In genomic region chr3:49900491-49901153, GRCh38 we compare ENCODE assay signal across 10 cellular contexts. TPM values are rescaled to one million over a fixed set of nuclear protein-coding genes. Genes with fewer than 3 reads are reported as not detected.
DNase-seq lines count a peak whose midpoint lies in the region; ATAC-seq, FAIRE-seq and TF ChIP-seq lines count a peak whose summit lies in the region.
"Had no signal": no experiment of that assay in that cellular context is flagged by ENCODE, and none has a peak within 500 bp of the region (broad histone marks: within the 10 kb centered on the region; RNA-seq: fewer than 3 reads in every experiment).

No MANE protein-coding gene starts in this region.

- ATAC-seq in activated CD8-positive, alpha-beta memory T cell treated with anti-CD3 and anti-CD28 coated beads, Interleukin-2, amount 10 ng/mL, durations not matched to agents 7 days and 5 days = no peak

- H3K36me3 ChIP-seq in Caco-2 (ENCODE audit: control insufficient read depth, insufficient read depth, low read length) (no peaks in the 10 kb centered on the region; the same call in 1 of the 2 replicates), H1 (ENCODE audit: control insufficient read depth in 2 of 4, insufficient read depth in 4 of 4, low read length in 3 of 4) (no peaks in the 10 kb centered on the region), neuronal stem cell (replicated peaks in 1 of 2; ENCODE audit: control insufficient read depth in 2 of 2, insufficient read depth in 2 of 2, low read length in 2 of 2) (no peaks in the 10 kb centered on the region)
- H3K36me3 ChIP-seq: uterus had no signal

- FAIRE-seq in H1 (lab: Jason Lieb, UNC) = no peak

- no peak overlapping the region for H3K27ac Mint-ChIP-seq in Caco-2 (ENCODE audit: unreplicated experiment)
- no peak overlapping the region for H3K27ac Mint-ChIP-seq in activated CD8-positive, alpha-beta memory T cell treated with anti-CD3 and anti-CD28 coated beads, Interleukin-2, amount 10 ng/mL, durations not matched to agents 7 days and 5 days

- no peak for TF ChIP-seq EP300 in H1 (IDR thresholded peaks at IDR 0.05; ENCODE audit: borderline replicate concordance in 1 of 2, low read depth in 2 of 2, low read length in 2 of 2)

- H3K4me2 ChIP-seq in H1 (ENCODE audit: insufficient read depth in 1 of 2, low read depth in 2 of 2, low read length in 2 of 2) (no peak overlapping the region), neuronal stem cell (ENCODE audit: insufficient read depth, low read length, poor library complexity, severe bottlenecking) (no peak overlapping the region)

- peaks cover 5% of the 10 kb centered on the region for H3K36me3 Mint-ChIP-seq in Caco-2 (ENCODE audit: insufficient read depth, unreplicated experiment)
- peaks cover 2% of the 10 kb centered on the region for H3K36me3 Mint-ChIP-seq in activated CD8-positive, alpha-beta memory T cell treated with anti-CD3 and anti-CD28 coated beads, Interleukin-2, amount 10 ng/mL, durations not matched to agents 7 days and 5 days

- no peak overlapping the region for H3K9ac ChIP-seq in H1 (replicated peaks in 1 of 4; ENCODE audit: extremely low read depth in 1 of 4, low read depth in 3 of 4, low read length in 3 of 4)
- H3K9ac ChIP-seq in neuronal stem cell (ENCODE audit: low read depth, low read length, poor library complexity) = no peak overlapping the region

- H3K18ac ChIP-seq in H1 (ENCODE audit: extremely low read depth, low read length) (no peak overlapping the region), neuronal stem cell (ENCODE audit: low read length) (no peak overlapping the region)

- H2BK5ac ChIP-seq in H1 (ENCODE audit: low read depth, low read length) (no peak overlapping the region), neuronal stem cell (ENCODE audit: low read length) (peak overlapping the region; percentile 63)

- 85% methylated on average over 8 of the region's 8 CpGs; no CpG with 5 or more reads in 1 of the 2 experiments for WGBS in H1 (ENCODE audit: extremely low coverage in 1 of 2, insufficient coverage in 1 of 2, insufficient read length in 1 of 2, insufficient replicate concordance in 2 of 2, low coverage in 1 of 2, low lambda C conversion rate in 2 of 2, missing lambda C conversion rate in 1 of 2), 2 experiments
- no CpG with 5 or more reads among the region's 8 CpGs for WGBS in neuronal stem cell (ENCODE audit: extremely low coverage in 2 of 2, insufficient read length in 2 of 2, insufficient replicate concordance in 1 of 2), 2 donors

- H3K4me3 ChIP-seq in Caco-2 (ENCODE audit: low read depth, low read length) (no peak overlapping the region), H1 (ENCODE audit: extremely low read depth in 1 of 4, insufficient read depth in 2 of 4, low read depth in 3 of 4, low read length in 4 of 4) (no peak overlapping the region), neuronal stem cell (ENCODE audit: low read length in 2 of 2) (no peak overlapping the region)
- H3K4me3 ChIP-seq: uterus had no signal

- H3K23ac ChIP-seq in H1 (ENCODE audit: insufficient read length) (no peak overlapping the region), neuronal stem cell (ENCODE audit: low read depth, low read length, poor library complexity) (no peak overlapping the region)

- H4K91ac ChIP-seq in H1 (replicated peaks; ENCODE audit: insufficient read length, low read length) = no peak overlapping the region
- no peak overlapping the region for H4K91ac ChIP-seq in neuronal stem cell (ENCODE audit: low read depth, low read length, poor library complexity)

- H2BK120ac ChIP-seq in H1 (replicated peaks; ENCODE audit: low read depth, low read length) (no peak overlapping the region), neuronal stem cell (ENCODE audit: low read depth, low read length) (no peak overlapping the region)

- CTCF ChIA-PET in Caco-2 (lab: Charles Lee) (interaction anchor here (0.6 to 1.3 kb wide), 3 partner anchors 56 to 67 kb away, joined by 3 to 6 read pairs (median 3); no protein-coding TSS in a partner anchor), H1 (lab: Charles Lee; ENCODE audit: partially characterized antibody) (interaction anchor here (0.6 to 16.1 kb wide), 27 partner anchors 9 to 713 kb away, joined by 3 to 306 read pairs (median 6); partner anchors contain the start of genes CAMKV, CDHR4 and INKA1)
- CTCF ChIA-PET in activated CD8-positive, alpha-beta memory T cell treated with anti-CD3 and anti-CD28 coated beads, Interleukin-2, amount 10 ng/mL, durations not matched to agents 7 days and 5 days (lab: Charles Lee) = interaction anchor here (1.0 to 3.0 kb wide), 5 partner anchors 23 to 176 kb away, joined by 3 to 13 read pairs (median 5); partner anchors contain the start of gene INKA1

- no peak overlapping the region for H3K4me3 Mint-ChIP-seq in Caco-2 (ENCODE audit: unreplicated experiment)
- no peak overlapping the region for H3K4me3 Mint-ChIP-seq in activated CD8-positive, alpha-beta memory T cell treated with anti-CD3 and anti-CD28 coated beads, Interleukin-2, amount 10 ng/mL, durations not matched to agents 7 days and 5 days

- TF ChIP-seq RAD21 in H1 (IDR thresholded peaks at IDR 0.05 in 1 of 2, conservative IDR thresholded peaks at IDR 0.05 in 1 of 2; ENCODE audit: low read depth in 2 of 2, low read length in 2 of 2) = no peak

- H2BK15ac ChIP-seq in H1 (ENCODE audit: low read length) = no peak overlapping the region
- H2BK15ac ChIP-seq in neuronal stem cell (ENCODE audit: low read length) = peak overlapping the region; percentile 27

- intact Hi-C loops in Caco-2 (cut with micrococcal nuclease; ENCODE audit: unreplicated experiment) = loop anchor here (5.0 kb wide), 1 partner anchor 43 kb away; the partner anchor contains the start of gene TRAIP

- H3K27me3 ChIP-seq in Caco-2 (replicated peaks; ENCODE audit: control insufficient read depth, insufficient read depth, low read length) = no peaks in the 10 kb centered on the region
- peaks cover 0 to 3% (median 1%) of the 10 kb centered on the region in 4 experiments; a peak in 3 of 7 replicates for H3K27me3 ChIP-seq in H1 (replicated peaks in 1 of 4; ENCODE audit: control insufficient read depth in 3 of 4, extremely low read depth in 1 of 4, insufficient read depth in 3 of 4, low read length in 3 of 4)
- peaks cover 0 to 2% (median 0%) of the 10 kb centered on the region in 3 experiments for H3K27me3 ChIP-seq in neuronal stem cell (ENCODE audit: control insufficient read depth in 3 of 3, insufficient read depth in 3 of 3, low read depth in 1 of 3, low read length in 3 of 3)
- H3K27me3 ChIP-seq: uterus had no signal

- TF ChIP-seq CTCF in Caco-2 (IDR thresholded peaks at IDR 0.05; ENCODE audit: insufficient read depth in 1 of 2, low read depth in 1 of 2, low read length in 1 of 2, severe bottlenecking in 1 of 2, unreplicated experiment in 1 of 2) = no peak
- no peak for TF ChIP-seq CTCF in H1 (IDR thresholded peaks at IDR 0.05; ENCODE audit: control extremely low read depth in 1 of 3, insufficient read depth in 1 of 3, low read depth in 1 of 3, low read length in 3 of 3)

- no TSS peak for BruUV-seq in Caco-2 (replicated peaks; lab: Mats Ljungman, UMichigan)

- H3K9me3 Mint-ChIP-seq in Caco-2 (ENCODE audit: unreplicated experiment) = no peaks in the 10 kb centered on the region
- H3K9me3 Mint-ChIP-seq in activated CD8-positive, alpha-beta memory T cell treated with anti-CD3 and anti-CD28 coated beads, Interleukin-2, amount 10 ng/mL, durations not matched to agents 7 days and 5 days (ENCODE audit: low read depth) = no peaks in the 10 kb centered on the region

- H4K8ac ChIP-seq in H1 (ENCODE audit: extremely low read depth, insufficient read depth, low read length) (no peak overlapping the region), neuronal stem cell (ENCODE audit: low read depth, low read length) (no peak overlapping the region)

- H4K5ac ChIP-seq in H1 (ENCODE audit: insufficient read length, low read depth, low read length) = no peak overlapping the region

- H3K14ac ChIP-seq in H1 (ENCODE audit: insufficient read length) (no peak overlapping the region), neuronal stem cell (ENCODE audit: low read length) (no peak overlapping the region)

- peaks cover 1% of the 10 kb centered on the region for H3K4me1 Mint-ChIP-seq in Caco-2 (ENCODE audit: low read depth, unreplicated experiment)
- H3K4me1 Mint-ChIP-seq in activated CD8-positive, alpha-beta memory T cell treated with anti-CD3 and anti-CD28 coated beads, Interleukin-2, amount 10 ng/mL, durations not matched to agents 7 days and 5 days = peaks cover 21% of the 10 kb centered on the region

- DNase-seq in Caco-2 = peak; percentile 23 to 76
- peak; percentile 38 for DNase-seq in NCI-H2196 treated with DMSO at 0.1 percent for 48 hours (lab: John Stamatoyannopoulos, UW; ENCODE audit: unreplicated experiment)
- no peak for DNase-seq in H1 (ENCODE audit: low read depth in 1 of 2, low spot score in 2 of 2)
- DNase-seq in neuronal stem cell (ENCODE audit: low spot score) = no peak
- no peak for DNase-seq in CD1c-positive myeloid dendritic cell (ENCODE audit: extremely low spot score)
- no peak for DNase-seq in activated CD8-positive, alpha-beta memory T cell treated with anti-CD3 and anti-CD28 coated beads for 24 hours
- DNase-seq in activated T-cell treated with anti-CD3 and anti-CD28 coated beads, Interleukin-2, amount 50 U/mL, for 48 hours = no peak
- no peak for DNase-seq in activated CD8-positive, alpha-beta memory T cell treated with anti-CD3 and anti-CD28 coated beads, Interleukin-2, amount 10 ng/mL, durations not matched to agents 7 days and 5 days
- DNase-seq: uterus had no signal

- H3K9me3 ChIP-seq in Caco-2 (no peaks in the 10 kb centered on the region), H1 (ENCODE audit: insufficient read depth in 2 of 2, low read depth in 1 of 2, low read length in 1 of 2) (no peaks in the 10 kb centered on the region), neuronal stem cell (replicated peaks in 1 of 2; ENCODE audit: control insufficient read depth in 2 of 2, insufficient read depth in 1 of 2, low read depth in 1 of 2, low read length in 2 of 2) (no peaks in the 10 kb centered on the region)
- H3K9me3 ChIP-seq: uterus had no signal

- no peaks in the 10 kb centered on the region for H3K79me2 ChIP-seq in H1 (ENCODE audit: control insufficient read depth in 1 of 2, insufficient read depth in 2 of 2, low read length in 2 of 2)

- H2BK20ac ChIP-seq in H1 (ENCODE audit: low read length) = no peak overlapping the region

- peaks cover 35% of the 10 kb centered on the region for H3K4me1 ChIP-seq in Caco-2
- H3K4me1 ChIP-seq in H1 (replicated peaks in 1 of 4; ENCODE audit: control insufficient read depth in 3 of 4, insufficient read depth in 4 of 4, low read length in 3 of 4) = peaks cover 0 to 11% (median 9%) of the 10 kb centered on the region in 4 experiments; a peak in 6 of 7 replicates
- peaks cover 0 to 3% of the 10 kb centered on the region in 2 donors for H3K4me1 ChIP-seq in neuronal stem cell (ENCODE audit: control insufficient read depth in 2 of 2, insufficient read depth in 1 of 2, low read depth in 1 of 2, low read length in 2 of 2)
- H3K4me1 ChIP-seq: uterus had no signal

- TF ChIP-seq POLR2A in H1 (IDR thresholded peaks at IDR 0.05; ENCODE audit: control extremely low read depth in 1 of 2, low read depth in 2 of 2, low read length in 2 of 2) = no peak

- H2AFZ ChIP-seq in H1 (ENCODE audit: low read length) (no peak overlapping the region), neuronal stem cell (ENCODE audit: low read length) (peak overlapping the region; percentile 67)

- H3K79me1 ChIP-seq in H1 (ENCODE audit: low read depth, low read length) (no peaks in the 10 kb centered on the region), neuronal stem cell (ENCODE audit: low read depth, low read length) (no peaks in the 10 kb centered on the region)

- no peak overlapping the region for H3K4ac ChIP-seq in H1 (replicated peaks; ENCODE audit: insufficient read length, low read depth, low read length)
- no peak overlapping the region for H3K4ac ChIP-seq in neuronal stem cell (ENCODE audit: low read length)

- no peaks in the 10 kb centered on the region for H3K27me3 Mint-ChIP-seq in Caco-2 (ENCODE audit: insufficient read depth, unreplicated experiment)
- H3K27me3 Mint-ChIP-seq in activated CD8-positive, alpha-beta memory T cell treated with anti-CD3 and anti-CD28 coated beads, Interleukin-2, amount 10 ng/mL, durations not matched to agents 7 days and 5 days = no peaks in the 10 kb centered on the region

- H2BK12ac ChIP-seq in H1 (ENCODE audit: low read depth, low read length) (0 out of 2 replicates have a peak overlapping the region, but pooled peaks have one; percentile 68), neuronal stem cell (ENCODE audit: low read length) (peak overlapping the region; percentile 46)

- H3K23me2 ChIP-seq in H1 (ENCODE audit: low read depth, low read length) = no peaks in the 10 kb centered on the region; the same call in 1 of the 2 replicates

- no peak overlapping the region for H2AK5ac ChIP-seq in H1 (ENCODE audit: low read depth, low read length)
- H2AK5ac ChIP-seq in neuronal stem cell (ENCODE audit: low read depth, low read length) = peak overlapping the region; percentile 65

- H3K56ac ChIP-seq in H1 (replicated peaks; ENCODE audit: insufficient read length, low read depth, low read length) = no peak overlapping the region

- H3K27ac ChIP-seq in H1 (ENCODE audit: low read depth, low read length) (no peak overlapping the region), neuronal stem cell (replicated peaks; ENCODE audit: low read length) (no peak overlapping the region)
- H3K27ac ChIP-seq: uterus had no signal

- peaks cover 0 to 2% of the 10 kb centered on the region in 2 experiments for H4K20me1 ChIP-seq in H1 (replicated peaks in 1 of 2; ENCODE audit: control insufficient read depth in 1 of 2, insufficient read depth in 2 of 2, low read length in 2 of 2)

- POLR2A ChIA-PET in Caco-2 (lab: Charles Lee) (no interaction called here), H1 (lab: Charles Lee; ENCODE audit: partially characterized antibody) (interaction anchor here (0.8 to 3.0 kb wide), 8 partner anchors 10 to 61 kb away, joined by 3 to 16 read pairs (median 4); partner anchors contain the start of gene TRAIP)

RNA-seq across cellular contexts. Expression of gene MST1R, which starts 3.1 kb away (rescaled TPM):
- 11.8 and 13.6 TPM in 2 replicates for total RNA-seq in Caco-2 (2022)
- total RNA-seq in H1 (2021; fragmentation: NEBNext Ultra II Directional; extraction: Animal tissue kit (Norgen Biotek cat#: 25700)) = 4.8 and 7.6 TPM in 2 replicates
- polyA plus RNA-seq in H1 (2011; rRNA removed) = 7.6 and 9.4 TPM in 2 replicates
- 7.7 TPM for polyA plus RNA-seq in H1 (2011; cell fraction: cytosol; rRNA removed)
- polyA plus RNA-seq in H1 (2011; cell fraction: nucleus; rRNA removed) = 42.5 TPM
- polyA plus RNA-seq in H1 (2012, experiment 1 of 2) = 3.3 to 8.7 TPM (median 5.8 TPM) in 4 replicates
- 3.9 TPM for polyA plus RNA-seq in H1 (2012, experiment 2 of 2)
- polyA plus RNA-seq in H1 (2013, experiment 1 of 2) = 6.4 TPM
- 3.9 TPM for polyA plus RNA-seq in H1 (2013, experiment 2 of 2)
- 6.6 and 13.8 TPM in 2 replicates for polyA minus RNA-seq in H1 (2011; rRNA and poly(A)+ RNA removed)
- polyA minus RNA-seq in H1 (2011; cell fraction: cytosol; rRNA and poly(A)+ RNA removed) = 4.0 TPM
- polyA minus RNA-seq in H1 (2011; cell fraction: nucleus; rRNA and poly(A)+ RNA removed) = 20.9 TPM
- polyA plus RNA-seq in neuronal stem cell (2013, experiment 1 of 2) = 0.81 TPM
- 0.64 TPM for polyA plus RNA-seq in neuronal stem cell (2013, experiment 2 of 2)
- total RNA-seq in activated CD8-positive, alpha-beta memory T cell treated with anti-CD3 and anti-CD28 coated beads, Interleukin-2, amount 10 ng/mL, durations not matched to agents 7 days and 5 days = 1 to 10 TPM; 1.2 to 2.5 TPM

RNA-seq across cellular contexts. Expression of gene MON1A, which starts 29.0 kb away (rescaled TPM):
- 7.4 and 7.7 TPM in 2 replicates for total RNA-seq in Caco-2 (2022)
- total RNA-seq in H1 (2021; fragmentation: NEBNext Ultra II Directional; extraction: Animal tissue kit (Norgen Biotek cat#: 25700)) = 9.8 and 10.3 TPM in 2 replicates
- polyA plus RNA-seq in H1 (2011; rRNA removed) = 14.1 and 20.4 TPM in 2 replicates
- polyA plus RNA-seq in H1 (2011; cell fraction: cytosol; rRNA removed) = 10.8 TPM
- 13.1 TPM for polyA plus RNA-seq in H1 (2011; cell fraction: nucleus; rRNA removed)
- 5.4 to 8.8 TPM (median 7.3 TPM) in 4 replicates for polyA plus RNA-seq in H1 (2012, experiment 1 of 2)
- 10.2 TPM for polyA plus RNA-seq in H1 (2012, experiment 2 of 2)
- polyA plus RNA-seq in H1 (2013, experiment 1 of 2) = 7.2 TPM
- 7.1 TPM for polyA plus RNA-seq in H1 (2013, experiment 2 of 2)
- 4.5 and 5.9 TPM in 2 replicates for polyA minus RNA-seq in H1 (2011; rRNA and poly(A)+ RNA removed)
- 8.0 TPM for polyA minus RNA-seq in H1 (2011; cell fraction: cytosol; rRNA and poly(A)+ RNA removed)
- 4.9 TPM for polyA minus RNA-seq in H1 (2011; cell fraction: nucleus; rRNA and poly(A)+ RNA removed)
- 5.6 TPM for polyA plus RNA-seq in neuronal stem cell (2013, experiment 1 of 2)
- polyA plus RNA-seq in neuronal stem cell (2013, experiment 2 of 2) = 5.6 TPM
- 10 to 100 TPM; 13.0 to 15.8 TPM for total RNA-seq in activated CD8-positive, alpha-beta memory T cell treated with anti-CD3 and anti-CD28 coated beads, Interleukin-2, amount 10 ng/mL, durations not matched to agents 7 days and 5 days

RNA-seq across cellular contexts. Expression of gene CAMKV, which starts 30.9 kb away (rescaled TPM):
- total RNA-seq in Caco-2 (2022) = 13.1 and 15.6 TPM in 2 replicates
- total RNA-seq in H1 (2021; fragmentation: NEBNext Ultra II Directional; extraction: Animal tissue kit (Norgen Biotek cat#: 25700)) = 66.4 and 67.9 TPM in 2 replicates
- 56.3 and 74.5 TPM in 2 replicates for polyA plus RNA-seq in H1 (2011; rRNA removed)
- 80.5 TPM for polyA plus RNA-seq in H1 (2011; cell fraction: cytosol; rRNA removed)
- polyA plus RNA-seq in H1 (2011; cell fraction: nucleus; rRNA removed) = 277 TPM
- polyA plus RNA-seq in H1 (2012, experiment 1 of 2) = 70.4 to 87.7 TPM (median 77.8 TPM) in 4 replicates
- 61.8 TPM for polyA plus RNA-seq in H1 (2012, experiment 2 of 2)
- polyA plus RNA-seq in H1 (2013, experiment 1 of 2) = 39.4 TPM
- 33.4 TPM for polyA plus RNA-seq in H1 (2013, experiment 2 of 2)
- 57.9 and 66.0 TPM in 2 replicates for polyA minus RNA-seq in H1 (2011; rRNA and poly(A)+ RNA removed)
- 41.2 TPM for polyA minus RNA-seq in H1 (2011; cell fraction: cytosol; rRNA and poly(A)+ RNA removed)
- 57.3 TPM for polyA minus RNA-seq in H1 (2011; cell fraction: nucleus; rRNA and poly(A)+ RNA removed)
- polyA plus RNA-seq in neuronal stem cell (2013, experiment 1 of 2) = 10.0 TPM
- polyA plus RNA-seq in neuronal stem cell (2013, experiment 2 of 2) = 9.6 TPM
- not detected for total RNA-seq in activated CD8-positive, alpha-beta memory T cell treated with anti-CD3 and anti-CD28 coated beads, Interleukin-2, amount 10 ng/mL, durations not matched to agents 7 days and 5 days
- total RNA-seq: fibroblast of lung had no signal

RNA-seq across cellular contexts. Expression of gene RBM6, which starts 39.3 kb away (rescaled TPM):
- 69.8 and 74.1 TPM in 2 replicates for total RNA-seq in Caco-2 (2022)
- total RNA-seq in H1 (2021; fragmentation: NEBNext Ultra II Directional; extraction: Animal tissue kit (Norgen Biotek cat#: 25700)) = 80.1 and 81.2 TPM in 2 replicates
- polyA plus RNA-seq in H1 (2011; rRNA removed) = 21.4 and 30.6 TPM in 2 replicates
- 57.8 TPM for polyA plus RNA-seq in H1 (2011; cell fraction: cytosol; rRNA removed)
- 63.2 TPM for polyA plus RNA-seq in H1 (2011; cell fraction: nucleus; rRNA removed)
- 71.0 to 103 TPM (median 84.6 TPM) in 4 replicates for polyA plus RNA-seq in H1 (2012, experiment 1 of 2)
- polyA plus RNA-seq in H1 (2012, experiment 2 of 2) = 8.7 TPM
- polyA plus RNA-seq in H1 (2013, experiment 1 of 2) = 70.7 TPM
- 66.7 TPM for polyA plus RNA-seq in H1 (2013, experiment 2 of 2)
- 28.7 and 34.8 TPM in 2 replicates for polyA minus RNA-seq in H1 (2011; rRNA and poly(A)+ RNA removed)
- 20.6 TPM for polyA minus RNA-seq in H1 (2011; cell fraction: cytosol; rRNA and poly(A)+ RNA removed)
- 59.0 TPM for polyA minus RNA-seq in H1 (2011; cell fraction: nucleus; rRNA and poly(A)+ RNA removed)
- polyA plus RNA-seq in neuronal stem cell (2013, experiment 1 of 2) = 86.7 TPM
- 85.7 TPM for polyA plus RNA-seq in neuronal stem cell (2013, experiment 2 of 2)
- 100 to 1,000 TPM; 108 to 142 TPM for total RNA-seq in activated CD8-positive, alpha-beta memory T cell treated with anti-CD3 and anti-CD28 coated beads, Interleukin-2, amount 10 ng/mL, durations not matched to agents 7 days and 5 days

RNA-seq across cellular contexts. Expression of gene TRAIP, which starts 44.3 kb away (rescaled TPM):
- total RNA-seq in Caco-2 (2022) = 25.1 and 28.0 TPM in 2 replicates
- 25.4 and 28.1 TPM in 2 replicates for total RNA-seq in H1 (2021; fragmentation: NEBNext Ultra II Directional; extraction: Animal tissue kit (Norgen Biotek cat#: 25700))
- polyA plus RNA-seq in H1 (2011; rRNA removed) = 27.7 and 29.5 TPM in 2 replicates
- polyA plus RNA-seq in H1 (2011; cell fraction: cytosol; rRNA removed) = 29.3 TPM
- 101 TPM for polyA plus RNA-seq in H1 (2011; cell fraction: nucleus; rRNA removed)
- 21.5 to 33.3 TPM (median 29.6 TPM) in 4 replicates for polyA plus RNA-seq in H1 (2012, experiment 1 of 2)
- 18.8 TPM for polyA plus RNA-seq in H1 (2012, experiment 2 of 2)
- polyA plus RNA-seq in H1 (2013, experiment 1 of 2) = 22.0 TPM
- 20.9 TPM for polyA plus RNA-seq in H1 (2013, experiment 2 of 2)
- 37.3 and 44.4 TPM in 2 replicates for polyA minus RNA-seq in H1 (2011; rRNA and poly(A)+ RNA removed)
- 14.4 TPM for polyA minus RNA-seq in H1 (2011; cell fraction: cytosol; rRNA and poly(A)+ RNA removed)
- 39.7 TPM for polyA minus RNA-seq in H1 (2011; cell fraction: nucleus; rRNA and poly(A)+ RNA removed)
- 19.8 TPM for polyA plus RNA-seq in neuronal stem cell (2013, experiment 1 of 2)
- polyA plus RNA-seq in neuronal stem cell (2013, experiment 2 of 2) = 20.0 TPM
- 10 to 100 TPM; 27.3 to 32.0 TPM for total RNA-seq in activated CD8-positive, alpha-beta memory T cell treated with anti-CD3 and anti-CD28 coated beads, Interleukin-2, amount 10 ng/mL, durations not matched to agents 7 days and 5 days

Comparison
In these comparisons a context has a peak if more than half of its experiments do, and no peak if none do; other contexts are left out.
1. DNase-seq: peak in Caco-2 (2 of 2) and NCI-H2196 treated with DMSO at 0.1 percent for 48 hours (single experiment); none in H1 (0 of 2), neuronal stem cell (single experiment), CD1c-positive myeloid dendritic cell (single experiment), activated CD8-positive, alpha-beta memory T cell treated with anti-CD3 and anti-CD28 coated beads for 24 hours (single experiment), activated T-cell treated with anti-CD3 and anti-CD28 coated beads, Interleukin-2, amount 50 U/mL, for 48 hours (0 of 2) and activated CD8-positive, alpha-beta memory T cell treated with anti-CD3 and anti-CD28 coated beads, Interleukin-2, amount 10 ng/mL, durations not matched to agents 7 days and 5 days (single experiment).
2. RNA of gene CAMKV, which starts 30.9 kb away (total RNA-seq): 66.4 to 67.9 TPM in H1 and 13.1 to 15.6 TPM in Caco-2; not detected in activated CD8-positive, alpha-beta memory T cell treated with anti-CD3 and anti-CD28 coated beads, Interleukin-2, amount 10 ng/mL, durations not matched to agents 7 days and 5 days; every median in the first group is over 10 times any median in the second.